In the genomic region with DNA sequence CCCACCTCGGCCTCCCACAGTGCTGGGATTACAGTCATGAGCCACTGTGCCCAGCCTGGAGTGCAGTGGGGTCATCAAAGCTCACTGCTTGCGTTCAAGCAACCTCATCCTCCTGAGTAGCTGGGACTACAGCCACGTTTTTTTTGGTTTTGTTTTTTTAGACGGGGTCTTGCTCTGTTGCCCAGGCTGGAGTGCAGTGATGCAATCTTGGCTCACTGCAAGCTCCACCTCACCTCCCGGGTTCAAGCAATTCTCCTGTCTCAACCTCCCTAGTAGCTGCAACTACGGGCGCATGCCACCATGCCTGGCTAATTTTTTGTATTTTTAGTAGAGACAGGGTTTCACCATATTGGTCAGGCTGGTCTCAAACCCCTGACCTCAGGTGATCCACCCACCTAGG, we compare ENCODE assay signal across 1 cellular context. TPM values are rescaled to one million over a fixed set of nuclear protein-coding genes. Genes with fewer than 3 reads are reported as not detected.
"Had no signal": no experiment of that assay in that cellular context is flagged by ENCODE, and none has a peak within 500 bp of the region (broad histone marks: within the 10 kb centered on the region; RNA-seq: fewer than 3 reads in every experiment).

No MANE protein-coding gene starts in this region.

RNA-seq across cellular contexts. Expression of a gene that starts 7.3 kb away (rescaled TPM):
- total RNA-seq: foreskin keratinocyte had no signal
